16 cellular contexts compared by ENCODE assay signal in the genomic region with DNA sequence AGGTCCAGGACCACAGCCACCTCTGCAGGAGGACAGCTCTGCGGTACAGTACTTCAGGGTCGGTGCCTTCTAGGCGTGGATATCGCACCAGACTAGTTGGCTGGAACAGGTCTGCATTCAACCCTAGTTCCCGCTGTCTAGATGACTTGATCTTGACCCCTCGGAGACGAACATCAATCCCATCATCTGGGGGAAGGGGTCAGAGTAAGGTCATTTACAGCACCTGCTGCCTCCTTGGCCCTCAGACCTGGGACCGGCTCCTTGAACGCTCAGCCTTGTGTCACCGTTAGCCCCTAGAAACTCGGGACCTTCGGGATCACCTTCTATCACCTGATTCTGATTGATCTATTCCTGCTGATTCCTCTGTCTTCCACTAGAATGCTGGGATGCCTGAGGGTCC. TPM values are rescaled to one million over a fixed set of nuclear protein-coding genes. Genes with fewer than 3 reads are reported as not detected.
DNase-seq lines count a peak whose midpoint lies in the region; ATAC-seq and TF ChIP-seq lines count a peak whose summit lies in the region.
"Had no signal": no experiment of that assay in that cellular context is flagged by ENCODE, and none has a peak within 500 bp of the region (broad histone marks: within the 10 kb centered on the region; RNA-seq: fewer than 3 reads in every experiment).

No MANE protein-coding gene starts in this region.

- H3K79me2 ChIP-seq in neural progenitor cell (ENCODE audit: low read depth) = peaks cover 8% of the 10 kb centered on the region

- H2AFZ ChIP-seq in neural progenitor cell (replicated peaks) = no peak overlapping the region
- H2AFZ ChIP-seq: GM23338 had no signal

- H3K27ac Mint-ChIP-seq in CD4-positive, alpha-beta T cell = peak overlapping the region; percentile 76
- peak overlapping the region in 4 of 8 donors; percentile 17 to 85 (median 54) for H3K27ac Mint-ChIP-seq in CD8-positive, alpha-beta memory T cell
- H3K27ac Mint-ChIP-seq in endothelial cell (ENCODE audit: unreplicated experiment) = no peak overlapping the region
- H3K27ac Mint-ChIP-seq in neural progenitor cell = no peak overlapping the region
- H3K27ac Mint-ChIP-seq: GM23338 had no signal

- H3K4me2 ChIP-seq in neural progenitor cell = no peak overlapping the region
- H3K4me2 ChIP-seq: GM23338 had no signal

- H3K27ac ChIP-seq in CD4-positive, alpha-beta T cell (ENCODE audit: low read depth, low read length) = no peak overlapping the region
- H3K27ac ChIP-seq in CD8-positive, alpha-beta memory T cell (ENCODE audit: low read depth, low read length) = no peak overlapping the region
- no peak overlapping the region for H3K27ac ChIP-seq in neural progenitor cell
- H3K27ac ChIP-seq: C4-2B, SJCRH30 had no signal

- TF ChIP-seq CTCF in CD4-positive, alpha-beta T cell (IDR thresholded peaks at IDR 0.05) = no peak
- TF ChIP-seq CTCF in endothelial cell (IDR thresholded peaks at IDR 0.05; ENCODE audit: unreplicated experiment) (no peak), neural progenitor cell (IDR thresholded peaks at IDR 0.05) (no peak)

- no peak for DNase-seq in CD4-positive, alpha-beta T cell
- DNase-seq in CD8-positive, alpha-beta memory T cell = no peak
- no peak for DNase-seq in endothelial cell (ENCODE audit: low spot score)
- DNase-seq in stimulated activated CD8-positive, alpha-beta memory T cell treated with anti-CD3 and anti-CD28 coated beads, Interleukin-4, amount 100 ng/mL, for 48 hours = peak; percentile 20
- DNase-seq in ecto neural progenitor cell (ENCODE audit: low spot score) = no peak
- DNase-seq in SW480 (ENCODE audit: low spot score) = no peak
- no peak for DNase-seq in neural progenitor cell (ENCODE audit: low spot score)
- DNase-seq: ACHN, HCEC 1CT, NCI-H1092 treated with DMSO at 0.1 percent for 48 hours, NCI-H2081, NCI-H446 treated with DMSO at 0.1 percent for 48 hours, SJCRH30 had no signal

- intact Hi-C loops in CD4-positive, alpha-beta T cell (cut with DNase I, micrococcal nuclease) = loop anchor here in 1 of 2 experiments (2.0 kb wide), 1 partner anchor 232 kb away; no protein-coding TSS in a partner anchor

- H3K36me3 Mint-ChIP-seq in CD4-positive, alpha-beta T cell (ENCODE audit: low read depth) = peaks cover 81% of the 10 kb centered on the region
- H3K36me3 Mint-ChIP-seq in CD8-positive, alpha-beta memory T cell = peaks cover 0 to 72% (median 21%) of the 10 kb centered on the region in 3 donors
- H3K36me3 Mint-ChIP-seq in endothelial cell (ENCODE audit: low read depth, unreplicated experiment) (peaks cover 53% of the 10 kb centered on the region), neural progenitor cell (peaks cover 6% of the 10 kb centered on the region)

- H3K4me1 Mint-ChIP-seq in CD4-positive, alpha-beta T cell (ENCODE audit: low read depth) = peaks cover 45% of the 10 kb centered on the region
- peaks cover 28 to 50% (median 50%) of the 10 kb centered on the region in 3 donors for H3K4me1 Mint-ChIP-seq in CD8-positive, alpha-beta memory T cell
- peaks cover 21% of the 10 kb centered on the region for H3K4me1 Mint-ChIP-seq in endothelial cell (ENCODE audit: unreplicated experiment)
- H3K4me1 Mint-ChIP-seq in neural progenitor cell = peaks cover 26% of the 10 kb centered on the region

- H3K27me3 Mint-ChIP-seq in CD4-positive, alpha-beta T cell = no peaks in the 10 kb centered on the region
- H3K27me3 Mint-ChIP-seq in CD8-positive, alpha-beta memory T cell = peaks cover 0 to 3% of the 10 kb centered on the region in 2 donors
- H3K27me3 Mint-ChIP-seq in endothelial cell (ENCODE audit: unreplicated experiment) (peaks cover 23% of the 10 kb centered on the region), neural progenitor cell (ENCODE audit: insufficient read depth, low read depth) (peaks cover 2% of the 10 kb centered on the region)

- H3K4me3 ChIP-seq in CD8-positive, alpha-beta memory T cell (ENCODE audit: low read length) = no peak overlapping the region
- no peak overlapping the region for H3K4me3 ChIP-seq in neural progenitor cell
- H3K4me3 ChIP-seq: GM23338, SJCRH30 had no signal

- H4K20me1 ChIP-seq in neural progenitor cell (ENCODE audit: low read depth) = peaks cover 3% of the 10 kb centered on the region

- H3K4me1 ChIP-seq in CD8-positive, alpha-beta memory T cell (ENCODE audit: insufficient read depth, low read length) = peaks cover 31% of the 10 kb centered on the region
- H3K4me1 ChIP-seq in neural progenitor cell = peaks cover 5% of the 10 kb centered on the region
- H3K4me1 ChIP-seq: SJCRH30 had no signal

- CTCF ChIA-PET in CD4-positive, alpha-beta T cell (lab: Charles Lee) = no interaction called here
- CTCF ChIA-PET in CD8-positive, alpha-beta memory T cell (lab: Charles Lee) = interaction anchor here (1.2 to 6.6 kb wide), 3 partner anchors 10 to 293 kb away, joined by 3 to 173 read pairs (median 4); a partner anchor contains a TSS

- no peak overlapping the region for H3K9ac ChIP-seq in neural progenitor cell

- H3K4me3 Mint-ChIP-seq in CD4-positive, alpha-beta T cell = peak overlapping the region; percentile 60
- peak overlapping the region in 6 of 7 donors; percentile 5 to 56 (median 38) for H3K4me3 Mint-ChIP-seq in CD8-positive, alpha-beta memory T cell
- H3K4me3 Mint-ChIP-seq in endothelial cell (ENCODE audit: unreplicated experiment) (peak overlapping the region; percentile 91), neural progenitor cell (no peak overlapping the region)
- H3K4me3 Mint-ChIP-seq: GM23338 had no signal

- peaks cover 7% of the 10 kb centered on the region for H3F3A ChIP-seq in neural progenitor cell (ENCODE audit: low read depth)

- no peaks in the 10 kb centered on the region for H3K9me3 ChIP-seq in CD4-positive, alpha-beta T cell (ENCODE audit: control insufficient read depth, low read length)
- H3K9me3 ChIP-seq in CD8-positive, alpha-beta memory T cell (ENCODE audit: low read length) = no peaks in the 10 kb centered on the region
- no peaks in the 10 kb centered on the region for H3K9me3 ChIP-seq in neural progenitor cell (ENCODE audit: low read depth)
- H3K9me3 ChIP-seq: SJCRH30 had no signal

- no peaks in the 10 kb centered on the region for H3K9me3 Mint-ChIP-seq in CD4-positive, alpha-beta T cell
- no peaks in the 10 kb centered on the region for H3K9me3 Mint-ChIP-seq in CD8-positive, alpha-beta memory T cell
- H3K9me3 Mint-ChIP-seq in endothelial cell (ENCODE audit: unreplicated experiment) (no peaks in the 10 kb centered on the region), neural progenitor cell (no peaks in the 10 kb centered on the region)
- H3K9me3 Mint-ChIP-seq: GM23338 had no signal

- no peaks in the 10 kb centered on the region for H3K27me3 ChIP-seq in CD4-positive, alpha-beta T cell (ENCODE audit: control insufficient read depth, insufficient read depth, low read length)
- H3K27me3 ChIP-seq in CD8-positive, alpha-beta memory T cell (ENCODE audit: insufficient read depth, low read length, poor library complexity, severe bottlenecking) = no peaks in the 10 kb centered on the region
- H3K27me3 ChIP-seq in neural progenitor cell = peaks cover 3% of the 10 kb centered on the region
- H3K27me3 ChIP-seq: SJCRH30 had no signal

- no peak for ATAC-seq in CD4-positive, alpha-beta T cell (ENCODE audit: poor library complexity)
- ATAC-seq: GM23338, Panc1 had no signal

- peaks cover 51% of the 10 kb centered on the region for H3K36me3 ChIP-seq in CD8-positive, alpha-beta memory T cell (ENCODE audit: insufficient read depth, low read length)
- H3K36me3 ChIP-seq in neural progenitor cell = no peaks in the 10 kb centered on the region

- POLR2A ChIA-PET in CD4-positive, alpha-beta T cell (lab: Charles Lee) = interaction anchor here (1.4 to 3.9 kb wide), 2 partner anchors 200 to 233 kb away, joined by 3 to 34 read pairs; a partner anchor contains a TSS
- POLR2A ChIA-PET in CD8-positive, alpha-beta memory T cell (lab: Charles Lee) = no interaction called here

RNA-seq across cellular contexts. Expression of a gene that starts 2.6 kb away (rescaled TPM):
- total RNA-seq in CD4-positive, alpha-beta T cell = 10 to 100 TPM; 31.5 to 33.7 TPM
- total RNA-seq in CD8-positive, alpha-beta memory T cell = 10 to 100 TPM; 35.4 to 36.0 TPM
- 30.1 TPM for polyA plus RNA-seq in CD8-positive, alpha-beta memory T cell
- total RNA-seq in endothelial cell (ENCODE audit: unreplicated experiment) = 58.2 TPM
- 13.1 and 26.7 TPM in 2 replicates for total RNA-seq in neural progenitor cell (ENCODE audit: low replicate concordance)

RNA-seq across cellular contexts. Expression of a gene that starts 3.5 kb away (rescaled TPM):
- 10 to 100 TPM; 41.0 to 42.4 TPM for total RNA-seq in CD4-positive, alpha-beta T cell
- 10 to 100 TPM; 89.9 to 92.4 TPM for total RNA-seq in CD8-positive, alpha-beta memory T cell
- 62.9 TPM for polyA plus RNA-seq in CD8-positive, alpha-beta memory T cell
- total RNA-seq in endothelial cell (ENCODE audit: unreplicated experiment) (151 TPM), neural progenitor cell (ENCODE audit: low replicate concordance) (46.5 and 59.8 TPM in 2 replicates)

RNA-seq across cellular contexts. Expression of a gene that starts 22.1 kb away (rescaled TPM):
- 1 to 10 TPM; 5.8 to 6.3 TPM for total RNA-seq in CD4-positive, alpha-beta T cell
- 10 to 100 TPM; 49.5 to 50.6 TPM for total RNA-seq in CD8-positive, alpha-beta memory T cell
- polyA plus RNA-seq in CD8-positive, alpha-beta memory T cell = 22.6 TPM
- total RNA-seq in endothelial cell (ENCODE audit: unreplicated experiment) = 16.6 TPM
- 29.1 and 33.7 TPM in 2 replicates for total RNA-seq in neural progenitor cell (ENCODE audit: low replicate concordance)
